ENCODE assay signal across 1 cellular context in genomic region chr22:44389181-44389580, GRCh38.
TF ChIP-seq lines count a peak whose summit lies in the region.

No MANE protein-coding gene starts in this region.

TF ChIP-seq in GM23338, 12 proteins besides CTCF, POLR2A, EP300 and RAD21 (continued from another document):
- TF ChIP-seq ZNF462 (CRISPR knock-in tag; IDR thresholded peaks at IDR 0.05) (no peak), REST (IDR thresholded peaks at IDR 0.05; ENCODE audit: unreplicated experiment) (no peak), ETS1 (IDR thresholded peaks at IDR 0.05) (no peak), ZNF114 (CRISPR knock-in tag; IDR thresholded peaks at IDR 0.05) (no peak), POLR2AphosphoS5 (IDR thresholded peaks at IDR 0.05; ENCODE audit: low read depth) (no peak), EZH2 (IDR thresholded peaks at IDR 0.05; ENCODE audit: low read depth, unreplicated experiment) (no peak), STAT1 (IDR thresholded peaks at IDR 0.05; ENCODE audit: unreplicated experiment) (no peak), NANOG (IDR thresholded peaks at IDR 0.05; ENCODE audit: borderline replicate concordance) (no peak), ZNF331 (CRISPR knock-in tag; IDR thresholded peaks at IDR 0.05; ENCODE audit: low read depth) (no peak), JUNB (IDR thresholded peaks at IDR 0.05; ENCODE audit: unreplicated experiment) (no peak)
